Comparison of ENCODE assay signal across 8 cellular contexts in the genomic region with DNA sequence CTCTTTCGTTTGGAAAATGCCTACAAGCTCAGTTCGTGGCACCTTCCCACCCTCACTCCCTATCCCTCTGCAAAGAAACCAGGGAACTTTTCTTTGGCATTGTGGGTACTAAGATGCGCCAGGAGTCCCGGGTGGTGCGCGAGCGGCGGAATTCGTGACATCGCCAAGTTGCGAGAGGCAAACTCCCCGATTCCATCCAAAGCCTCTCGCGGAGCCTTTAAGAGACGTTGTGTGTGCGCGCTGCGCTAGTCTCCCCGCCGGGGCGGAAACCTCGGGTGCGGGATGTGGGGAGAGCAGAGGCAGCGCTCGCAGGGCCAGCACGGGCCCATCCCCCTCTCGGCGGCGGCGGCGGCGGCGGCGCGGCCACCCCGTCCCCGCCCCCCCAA. TPM values are rescaled to one million over a fixed set of nuclear protein-coding genes. Genes with fewer than 3 reads are reported as not detected.
DNase-seq lines count a peak whose midpoint lies in the region; ATAC-seq and TF ChIP-seq lines count a peak whose summit lies in the region.

No MANE protein-coding gene starts in this region.

- intact Hi-C loops in CD8-positive, alpha-beta T cell (cut with DNase I, micrococcal nuclease): loop anchor here (1.0 to 10.0 kb wide), 2 partner anchors 25 to 55 kb away; no protein-coding TSS in a partner anchor

- peaks cover 13% of the 10 kb centered on the region for H3K4me1 ChIP-seq in CD8-positive, alpha-beta T cell (ENCODE audit: insufficient read depth, low read length)
- H3K4me1 ChIP-seq in iPS DF 6.9 (ENCODE audit: control insufficient read depth, insufficient read depth, low read length): peaks cover 9% of the 10 kb centered on the region

- H3K4me3 ChIP-seq in CD8-positive, alpha-beta T cell (ENCODE audit: low read depth, low read length): no peak overlapping the region
- H3K4me3 ChIP-seq in MG63: peak overlapping the region; percentile 88
- H3K4me3 ChIP-seq in iPS DF 6.9 (ENCODE audit: low read length): peak overlapping the region; percentile 43; the same call in 1 of the 2 replicates
- peak overlapping the region; percentile 21 to 62 (median 31) for H3K4me3 ChIP-seq in skin epidermis

- WGBS in adipose tissue, 3 donors: 1 to 2% (median 1%) methylated on average over 25 to 37 of the region's 37 CpGs
- whole genome bisulfite sequencing in iPS DF 6.9 (ENCODE audit: insufficient coverage, insufficient read length): no CpG with 5 or more reads among the region's 37 CpGs

- CTCF ChIA-PET in CD8-positive, alpha-beta T cell (lab: Charles Lee): no interaction called here

- H3K27me3 ChIP-seq in CD8-positive, alpha-beta T cell (ENCODE audit: insufficient read depth, low read length): peaks cover 40% of the 10 kb centered on the region
- H3K27me3 ChIP-seq in MG63 (no peaks in the 10 kb centered on the region), iPS DF 6.9 (ENCODE audit: control insufficient read depth, insufficient read depth, low read length) (peaks cover 72% of the 10 kb centered on the region)

- H3K4me1 Mint-ChIP-seq in CD8-positive, alpha-beta T cell (ENCODE audit: low read depth): peaks cover 25% of the 10 kb centered on the region

- no peak overlapping the region for H3K27ac Mint-ChIP-seq in CD8-positive, alpha-beta T cell

- no peak for ATAC-seq in CD8-positive, alpha-beta T cell
- ATAC-seq in GM19463 (IDR thresholded peaks at IDR 0.05; ENCODE audit: unreplicated experiment): peak; percentile 30
- no peak for ATAC-seq in GM21367 (IDR thresholded peaks at IDR 0.05; ENCODE audit: unreplicated experiment)

- peaks cover 74% of the 10 kb centered on the region for H3K27me3 Mint-ChIP-seq in CD8-positive, alpha-beta T cell (ENCODE audit: low read depth)

- H3K9me3 Mint-ChIP-seq in CD8-positive, alpha-beta T cell: no peaks in the 10 kb centered on the region

- POLR2A ChIA-PET in CD8-positive, alpha-beta T cell (lab: Charles Lee): no interaction called here

- TF ChIP-seq CTCF in CD8-positive, alpha-beta T cell (IDR thresholded peaks at IDR 0.05): no peak

- no peak overlapping the region for H3K27ac ChIP-seq in CD8-positive, alpha-beta T cell (ENCODE audit: low read depth, low read length)
- H3K27ac ChIP-seq in adipose tissue (ENCODE audit: low read depth, low read length) (peak overlapping the region; percentile 29), iPS DF 6.9 (ENCODE audit: low read length) (no peak overlapping the region), skin epidermis (peak overlapping the region in 15 of 21 experiments; percentile 18 to 84 (median 65))

- no peaks in the 10 kb centered on the region for H3K9me3 ChIP-seq in CD8-positive, alpha-beta T cell (ENCODE audit: low read length)
- H3K9me3 ChIP-seq in MG63 (no peaks in the 10 kb centered on the region), iPS DF 6.9 (ENCODE audit: control insufficient read depth, insufficient read depth, low read length) (no peaks in the 10 kb centered on the region)

- no peaks in the 10 kb centered on the region for H3K36me3 Mint-ChIP-seq in CD8-positive, alpha-beta T cell

- H3K4me3 Mint-ChIP-seq in CD8-positive, alpha-beta T cell: peak overlapping the region; percentile 61

- DNase-seq in CD8-positive, alpha-beta T cell: no peak
- peak; percentile 87 for DNase-seq in MG63
- DNase-seq in iPS DF 6.9 (ENCODE audit: low read depth, low spot score): no peak
- DNase-seq in GM03348 (ENCODE audit: low spot score): no peak

- no peaks in the 10 kb centered on the region for H3K36me3 ChIP-seq in CD8-positive, alpha-beta T cell (ENCODE audit: insufficient read depth, low read length)
- peaks cover 23% of the 10 kb centered on the region for H3K36me3 ChIP-seq in MG63
- no peaks in the 10 kb centered on the region for H3K36me3 ChIP-seq in iPS DF 6.9 (ENCODE audit: control insufficient read depth, insufficient read depth, low read length)

RNA-seq across cellular contexts. Expression of gene NR2F2, which starts 0.4 kb away (rescaled TPM):
- total RNA-seq in CD8-positive, alpha-beta T cell: not detected
- 1.3 and 1.9 TPM in 2 replicates for total RNA-seq in MG63 (2014; rRNA removed; shearing (Covaris generic); ENCODE audit: low replicate concordance)
- 10 to 100 TPM in 2 of 3 donors, 1 to 10 TPM in 1; 9.7 to 33.5 (median 31.4) TPM for polyA plus RNA-seq in adipose tissue

Comparison
In these comparisons a context has a peak if more than half of its experiments do, and no peak if none do; other contexts are left out.
1. H3K27ac ChIP-seq: peak in adipose tissue (single experiment) and skin epidermis (15 of 21); none in CD8-positive, alpha-beta T cell (single experiment) and iPS DF 6.9 (single experiment).